Comparison of ENCODE assay signal across 6 cellular contexts in genomic region chr3:35482566-35482965, GRCh38.
DNase-seq lines count a peak whose midpoint lies in the region; ATAC-seq and TF ChIP-seq lines count a peak whose summit lies in the region.
"Not testable (repeated sequence)": the region's sequence is repeated elsewhere in the genome, so short reads cannot be mapped to it uniquely, and the experiment has no call there.

No MANE protein-coding gene starts in this region.

- peaks cover 20% of the 10 kb centered on the region for H3K9me3 Mint-ChIP-seq in GM23338
- H3K9me3 Mint-ChIP-seq in endodermal cell: peaks cover 26% of the 10 kb centered on the region

- not testable (repeated sequence) for H3K4me1 ChIP-seq in GM23338 (ENCODE audit: insufficient read depth); HUES6 (ENCODE audit: control insufficient read depth, insufficient read depth, low read length); endodermal cell (ENCODE audit: control insufficient read depth, insufficient read depth, low read length); mesendoderm (ENCODE audit: control insufficient read depth, low read depth, low read length)
- H3K4me1 ChIP-seq in OCI-LY7 (ENCODE audit: insufficient read depth, low read length, poor library complexity, severe bottlenecking): peaks cover 17% of the 10 kb centered on the region

- H3K4ac ChIP-seq in mesendoderm (ENCODE audit: low read depth, low read length): not testable (repeated sequence)

- H2AK5ac ChIP-seq in mesendoderm (ENCODE audit: low read length): not testable (repeated sequence)

- H3K4me1 Mint-ChIP-seq in GM23338: peaks cover 29% of the 10 kb centered on the region; the same call in 2 of the 3 replicates
- peaks cover 14% of the 10 kb centered on the region for H3K4me1 Mint-ChIP-seq in endodermal cell

- not testable (repeated sequence) for H3K4me3 Mint-ChIP-seq in GM23338
- peak overlapping the region; percentile 28 for H3K4me3 Mint-ChIP-seq in endodermal cell

- not testable (repeated sequence) for H3K9me2 ChIP-seq in GM23338 (ENCODE audit: insufficient read depth); OCI-LY7 (ENCODE audit: insufficient read depth, low read length)

- H2BK5ac ChIP-seq in mesendoderm (ENCODE audit: low read length): not testable (repeated sequence)

- not testable (repeated sequence) for H4K20me1 ChIP-seq in GM23338 (replicated peaks; ENCODE audit: insufficient read depth); OCI-LY7 (ENCODE audit: insufficient read depth, low read length)

- H3K36me3 ChIP-seq in GM23338 (ENCODE audit: insufficient read depth); HUES6 (ENCODE audit: control insufficient read depth, insufficient read depth, low read length); OCI-LY7 (ENCODE audit: insufficient read depth, low read length); endodermal cell (ENCODE audit: control insufficient read depth, insufficient read depth, low read length); mesendoderm (ENCODE audit: control insufficient read depth, insufficient read depth, low read length): not testable (repeated sequence)

- H4K8ac ChIP-seq in mesendoderm (ENCODE audit: low read depth, low read length): not testable (repeated sequence)

- H3K18ac ChIP-seq in mesendoderm (ENCODE audit: low read length): not testable (repeated sequence)

- H3K27me3 ChIP-seq in GM23338 (ENCODE audit: insufficient read depth); HUES6 (ENCODE audit: control insufficient read depth, insufficient read depth, low read length); endodermal cell (ENCODE audit: control insufficient read depth, insufficient read depth, low read length, poor library complexity, severe bottlenecking); mesendoderm (ENCODE audit: insufficient read depth, low read length, poor library complexity): not testable (repeated sequence)

- not testable (repeated sequence) for H3F3A ChIP-seq in GM23338 (replicated peaks; ENCODE audit: low read depth)

- H3K9ac ChIP-seq in HUES6 (ENCODE audit: low read length); endodermal cell (ENCODE audit: extremely low read depth, low read length, poor library complexity, severe bottlenecking); mesendoderm (ENCODE audit: low read length): not testable (repeated sequence)

- TF ChIP-seq CTCF in GM23338 (conservative IDR thresholded peaks at IDR 0.05; ENCODE audit: low read depth in 2 of 2); OCI-LY7 (conservative IDR thresholded peaks at IDR 0.05; ENCODE audit: low read length): not testable (repeated sequence)
- TF ChIP-seq CTCF in endodermal cell (conservative IDR thresholded peaks at IDR 0.05): peak; percentile 41

- not testable (repeated sequence) for H3K56ac ChIP-seq in mesendoderm (ENCODE audit: low read length)

- peak; percentile 37; the same call in 1 of the 3 replicates for ATAC-seq in GM23338

- CTCF ChIA-PET in OCI-LY7 (lab: Charles Lee; ENCODE audit: unreplicated experiment): interaction anchor here (1.3 kb wide), 1 partner anchor 177 kb away, joined by 3 read pairs; no protein-coding TSS in a partner anchor

- H4K5ac ChIP-seq in mesendoderm (ENCODE audit: low read length): not testable (repeated sequence)

- not testable (repeated sequence) for H2BK120ac ChIP-seq in mesendoderm (ENCODE audit: low read depth, low read length)

- H3K9me3 ChIP-seq in HUES6 (ENCODE audit: control insufficient read depth, insufficient read depth, low read depth, low read length); OCI-LY7 (ENCODE audit: low read length); endodermal cell (ENCODE audit: control insufficient read depth, low read length): not testable (repeated sequence)

- POLR2A ChIA-PET in OCI-LY7 (lab: Charles Lee): interaction anchor here (0.9 to 1.4 kb wide), 2 partner anchors 9 to 12 kb away, joined by 5 read pairs; no protein-coding TSS in a partner anchor

- not testable (repeated sequence) for H3K27ac Mint-ChIP-seq in GM23338, endodermal cell

- not testable (repeated sequence) for H3K23ac ChIP-seq in mesendoderm (ENCODE audit: low read length)

- not testable (repeated sequence) for H2BK15ac ChIP-seq in mesendoderm (replicated peaks; ENCODE audit: low read depth)

- H2AFZ ChIP-seq in GM23338 (0 out of 2 replicates have a peak overlapping the region, but pooled peaks have one; percentile 14), OCI-LY7 (ENCODE audit: low read length) (peak overlapping the region; percentile 73; the same call in 1 of the 2 replicates)

- H3K4me3 ChIP-seq in GM23338; OCI-LY7 (ENCODE audit: low read depth, low read length, poor library complexity, severe bottlenecking); endodermal cell (ENCODE audit: low read length); mesendoderm (ENCODE audit: low read length): not testable (repeated sequence)
- H3K4me3 ChIP-seq in HUES6 (ENCODE audit: low read depth, low read length): peak overlapping the region; percentile 35; the same call in 1 of the 2 replicates

- peaks cover 13% of the 10 kb centered on the region; the same call in 1 of the 3 replicates for H3K36me3 Mint-ChIP-seq in GM23338 (ENCODE audit: low read depth)
- H3K36me3 Mint-ChIP-seq in endodermal cell (ENCODE audit: low read depth): not testable (repeated sequence)

- 33 to 47% methylated on average over 1 to 4 of the region's 4 CpGs for WGBS in endodermal cell (ENCODE audit: insufficient coverage in 1 of 2, insufficient read length in 1 of 2), 2 experiments
- no CpG with 5 or more reads among the region's 4 CpGs for WGBS in mesendoderm (ENCODE audit: extremely low coverage, insufficient coverage, low lambda C conversion rate)

- intact Hi-C loops in OCI-LY7 (cut with micrococcal nuclease; ENCODE audit: unreplicated experiment): not testable (repeated sequence)

- BruUV-seq in OCI-LY7 (replicated peaks; lab: Mats Ljungman, UMichigan): not testable (repeated sequence)

- not testable (repeated sequence) for H3K27ac ChIP-seq in GM23338 (ENCODE audit: low read depth); HUES6 (ENCODE audit: low read depth, low read length); OCI-LY7 (ENCODE audit: low read depth, low read length, poor library complexity, severe bottlenecking); endodermal cell (ENCODE audit: low read depth, low read length); mesendoderm (ENCODE audit: low read depth, low read length)

- H3K79me2 ChIP-seq in GM23338 (replicated peaks; ENCODE audit: insufficient read depth); OCI-LY7 (ENCODE audit: insufficient read depth, low read depth, low read length); mesendoderm (ENCODE audit: control insufficient read depth, insufficient read depth, low read length): not testable (repeated sequence)

- not testable (repeated sequence) for H3K27me3 Mint-ChIP-seq in GM23338 (ENCODE audit: insufficient read depth, low read depth, poor library complexity); endodermal cell (ENCODE audit: insufficient read depth)

- H3K79me1 ChIP-seq in mesendoderm (ENCODE audit: low read length): not testable (repeated sequence)

- not testable (repeated sequence) for H3K4me2 ChIP-seq in GM23338; OCI-LY7 (ENCODE audit: low read length); mesendoderm (ENCODE audit: low read length)

- DNase-seq in GM23338 (ENCODE audit: low spot score) (peak; percentile 60), NCI-H69 (lab: John Stamatoyannopoulos, UW) (peak; percentile 0), OCI-LY7 (ENCODE audit: low spot score) (peak; percentile 56), endodermal cell (peak; percentile 87), mesendoderm (peak; percentile 25)

Comparison
In these comparisons a context has a peak if more than half of its experiments do, and no peak if none do; other contexts are left out.
1. DNase-seq: peak in every context shown above with its lines; median percentile 87 in endodermal cell; 60 in GM23338; 56 in OCI-LY7; 25 in mesendoderm; 0 in NCI-H69.